13 cellular contexts compared by ENCODE assay signal in genomic region chr22:46129390-46130041, GRCh38. TPM values are rescaled to one million over a fixed set of nuclear protein-coding genes. Genes with fewer than 3 reads are reported as not detected.
A peak's percentile ranks its signal among the peaks of the same experiment; 100 is the strongest.
DNase-seq lines count a peak whose midpoint lies in the region; ATAC-seq and TF ChIP-seq lines count a peak whose summit lies in the region.
"Had no signal": no experiment of that assay in that cellular context is flagged by ENCODE, and none has a peak within 500 bp of the region (broad histone marks: within the 10 kb centered on the region; RNA-seq: fewer than 3 reads in every experiment).

No MANE protein-coding gene starts in this region.

- no peaks in the 10 kb centered on the region for H3K27me3 ChIP-seq in WERI-Rb-1 (ENCODE audit: insufficient read depth, low read depth, severe bottlenecking)

- H3K36me3 Mint-ChIP-seq in CD14-positive monocyte = peaks cover 0 to 3% of the 10 kb centered on the region in 2 donors
- H3K36me3 Mint-ChIP-seq in activated naive CD4-positive, alpha-beta T cell treated with anti-CD3 and anti-CD28 coated beads, Interleukin-2, amount 50 U/mL, for 72 hours = no peaks in the 10 kb centered on the region
- H3K36me3 Mint-ChIP-seq: activated CD8-positive, alpha-beta memory T cell treated with anti-CD3 and anti-CD28 coated beads, Interleukin-2, amount 10 ng/mL, durations not matched to agents 7 days and 5 days; brain; type B pancreatic cell had no signal

- no peaks in the 10 kb centered on the region for H3K36me3 ChIP-seq in WERI-Rb-1

- H3K27ac ChIP-seq in WERI-Rb-1 = no peak overlapping the region

- DNase-seq in CD14-positive monocyte (ENCODE audit: low spot score) = peak; percentile 89
- DNase-seq in NOMO-1 treated with dmso at 0.1 percent for 144 hours (lab: John Stamatoyannopoulos, UW; ENCODE audit: unreplicated experiment) = peak; percentile 76
- DNase-seq in Right ventricle myocardium superior = peak; percentile 89
- peak; percentile 51 for DNase-seq in pons (ENCODE audit: low spot score)
- no peak for DNase-seq in stimulated activated naive CD4-positive, alpha-beta T cell (lab: John Stamatoyannopoulos, UW)
- DNase-seq in NCI-H510A treated with DMSO at 0.1 percent for 48 hours (lab: John Stamatoyannopoulos, UW) = no peak
- DNase-seq in activated naive CD4-positive, alpha-beta T cell treated with anti-CD3 and anti-CD28 coated beads, Interleukin-2, amount 50 U/mL, for 72 hours (ENCODE audit: low spot score in 2 of 2) = no peak
- no peak for DNase-seq in WERI-Rb-1
- DNase-seq: activated CD8-positive, alpha-beta memory T cell treated with anti-CD3 and anti-CD28 coated beads, Interleukin-2, amount 10 ng/mL, durations not matched to agents 7 days and 5 days; stimulated activated CD4-positive, alpha-beta T cell treated with anti-CD3 and anti-CD28 coated beads, Interleukin-2, amount 100 ng/mL, for 24 hours; SW 1271 had no signal

- peaks cover 27% of the 10 kb centered on the region for H3K4me1 Mint-ChIP-seq in CD14-positive monocyte
- H3K4me1 Mint-ChIP-seq: activated CD8-positive, alpha-beta memory T cell treated with anti-CD3 and anti-CD28 coated beads, Interleukin-2, amount 10 ng/mL, durations not matched to agents 7 days and 5 days; brain had no signal

- peak overlapping the region; percentile 88 to 95 (median 91) for H3K27ac Mint-ChIP-seq in CD14-positive monocyte
- H3K27ac Mint-ChIP-seq in activated naive CD4-positive, alpha-beta T cell treated with anti-CD3 and anti-CD28 coated beads, Interleukin-2, amount 50 U/mL, for 72 hours = no peak overlapping the region
- H3K27ac Mint-ChIP-seq: activated CD8-positive, alpha-beta memory T cell treated with anti-CD3 and anti-CD28 coated beads, Interleukin-2, amount 10 ng/mL, durations not matched to agents 7 days and 5 days; brain; type B pancreatic cell had no signal

- peak; percentile 74 for ATAC-seq in Right ventricle myocardium superior (ENCODE audit: poor library complexity)
- no peak for ATAC-seq in activated naive CD4-positive, alpha-beta T cell treated with anti-CD3 and anti-CD28 coated beads, Interleukin-2, amount 50 U/mL, for 72 hours
- ATAC-seq: activated CD8-positive, alpha-beta memory T cell treated with anti-CD3 and anti-CD28 coated beads, Interleukin-2, amount 10 ng/mL, durations not matched to agents 7 days and 5 days had no signal

- no peaks in the 10 kb centered on the region for H3K9me3 ChIP-seq in WERI-Rb-1 (ENCODE audit: severe bottlenecking)

- intact Hi-C loops in CD14-positive monocyte (cut with micrococcal nuclease) = loop anchor here in 1 of 2 donors (10.0 kb wide), 1 partner anchor 415 kb away; no protein-coding TSS in a partner anchor
- intact Hi-C loops in Right ventricle myocardium superior (cut with DNase I) = loop anchor here (10.0 kb wide), 1 partner anchor 415 kb away; no protein-coding TSS in a partner anchor

- peak overlapping the region; percentile 66 to 88 for H3K4me3 Mint-ChIP-seq in CD14-positive monocyte
- H3K4me3 Mint-ChIP-seq: activated CD8-positive, alpha-beta memory T cell treated with anti-CD3 and anti-CD28 coated beads, Interleukin-2, amount 10 ng/mL, durations not matched to agents 7 days and 5 days; brain; type B pancreatic cell had no signal

- TF ChIP-seq CTCF in CD14-positive monocyte (IDR thresholded peaks at IDR 0.05) = no peak
- TF ChIP-seq CTCF in WERI-Rb-1 (IDR thresholded peaks at IDR 0.05; ENCODE audit: low read depth, low read length) = no peak

- H3K9me3 Mint-ChIP-seq in CD14-positive monocyte = peaks cover 0 to 2% (median 0%) of the 10 kb centered on the region in 7 donors
- H3K9me3 Mint-ChIP-seq in activated naive CD4-positive, alpha-beta T cell treated with anti-CD3 and anti-CD28 coated beads, Interleukin-2, amount 50 U/mL, for 72 hours = no peaks in the 10 kb centered on the region
- H3K9me3 Mint-ChIP-seq: brain, type B pancreatic cell had no signal

- H3K27me3 Mint-ChIP-seq in CD14-positive monocyte (ENCODE audit: low read depth in 3 of 3) = peaks cover 0 to 11% (median 9%) of the 10 kb centered on the region in 3 donors
- H3K27me3 Mint-ChIP-seq: activated CD8-positive, alpha-beta memory T cell treated with anti-CD3 and anti-CD28 coated beads, Interleukin-2, amount 10 ng/mL, durations not matched to agents 7 days and 5 days; type B pancreatic cell had no signal

- no peak overlapping the region for H3K4me3 ChIP-seq in WERI-Rb-1 (ENCODE audit: low read depth, low read length)

RNA-seq across cellular contexts. Expression of gene PPARA, which starts 20.8 kb away (rescaled TPM):
- 1 to 10 TPM; 3.7 to 4.9 TPM for polyA plus RNA-seq in CD14-positive monocyte
- 66.1 TPM for total RNA-seq in Right ventricle myocardium superior
- total RNA-seq in activated naive CD4-positive, alpha-beta T cell treated with anti-CD3 and anti-CD28 coated beads, Interleukin-2, amount 50 U/mL, for 72 hours = 10 to 100 TPM; 10.8 to 13.1 TPM

Comparison
In these comparisons a context has a peak if more than half of its experiments do, and no peak if none do; other contexts are left out.
1. DNase-seq: peak in CD14-positive monocyte (single experiment), NOMO-1 treated with dmso at 0.1 percent for 144 hours (single experiment), Right ventricle myocardium superior (single experiment) and pons (single experiment); none in stimulated activated naive CD4-positive, alpha-beta T cell (0 of 6), NCI-H510A treated with DMSO at 0.1 percent for 48 hours (single experiment), activated naive CD4-positive, alpha-beta T cell treated with anti-CD3 and anti-CD28 coated beads, Interleukin-2, amount 50 U/mL, for 72 hours (0 of 2) and WERI-Rb-1 (single experiment).
2. H3K27ac Mint-ChIP-seq: peak in CD14-positive monocyte (7 of 7); none in activated naive CD4-positive, alpha-beta T cell treated with anti-CD3 and anti-CD28 coated beads, Interleukin-2, amount 50 U/mL, for 72 hours (0 of 2).